ENCODE assay signal across 16 cellular contexts in the genomic region with DNA sequence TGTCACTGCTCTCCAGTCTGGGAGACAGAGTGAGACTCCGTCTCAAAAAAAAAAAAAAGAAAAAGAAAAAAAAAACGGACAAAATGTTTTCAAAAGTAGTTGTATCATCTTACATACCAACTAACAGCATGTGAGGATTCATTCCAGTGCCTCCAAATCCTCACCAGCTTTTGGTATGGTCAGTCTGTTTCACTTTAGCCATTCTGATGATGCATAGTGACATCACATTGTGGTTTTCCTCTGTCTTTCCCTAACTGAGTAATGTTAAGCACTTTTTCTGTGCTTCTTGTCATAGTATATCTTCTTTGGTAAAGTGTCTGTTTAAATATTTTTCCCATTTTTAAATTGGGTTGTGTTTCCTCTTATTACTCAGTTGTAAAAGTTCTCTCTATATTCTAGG.
DNase-seq lines count a peak whose midpoint lies in the region; ATAC-seq and TF ChIP-seq lines count a peak whose summit lies in the region.
"Had no signal": no experiment of that assay in that cellular context is flagged by ENCODE, and none has a peak within 500 bp of the region (broad histone marks: within the 10 kb centered on the region; RNA-seq: fewer than 3 reads in every experiment).

No MANE protein-coding gene starts in this region.

- DNase-seq in AG09309 (ENCODE audit: low read depth) (peak; percentile 52), HT1080 (ENCODE audit: low read depth) (peak; percentile 94), astrocyte of the hippocampus (ENCODE audit: low read depth, low spot score) (peak; percentile 33), hepatic stellate cell (ENCODE audit: low spot score) (peak; percentile 33), GF-D8 (lab: John Stamatoyannopoulos, UW) (no peak), putamen (ENCODE audit: low spot score) (no peak)
- DNase-seq in stimulated activated CD4-positive, alpha-beta T cell treated with anti-CD3 and anti-CD28 coated beads, Interleukin-4, amount 100 ng/mL, for 24 hours = no peak
- DNase-seq: activated CD4-positive, alpha-beta memory T cell treated with anti-CD3 and anti-CD28 coated beads for 36 hours; activated naive CD4-positive, alpha-beta T cell treated with Interleukin-2 at 50 U/mL for 16 hours; GDM1; NCI-H345; pancreas; RPMI8226 had no signal

- H3K4me3 ChIP-seq in AG09309 (ENCODE audit: control insufficient read depth, low read depth, low read length) = no peak overlapping the region
- H3K4me3 ChIP-seq: coronary artery, lung, pancreas had no signal

- no peak for ATAC-seq in HG03432 (IDR thresholded peaks at IDR 0.05; ENCODE audit: unreplicated experiment)
- ATAC-seq: pancreas had no signal

- no peak for TF ChIP-seq CTCF in AG09309 (IDR thresholded peaks at IDR 0.05; ENCODE audit: control insufficient read depth, insufficient read depth, low read depth, low read length, missing control alignments)

Comparison
In these comparisons a context has a peak if more than half of its experiments do, and no peak if none do; other contexts are left out.
1. DNase-seq: peak in AG09309 (single experiment), HT1080 (single experiment), astrocyte of the hippocampus (single experiment) and hepatic stellate cell (single experiment); none in GF-D8 (single experiment), stimulated activated CD4-positive, alpha-beta T cell treated with anti-CD3 and anti-CD28 coated beads, Interleukin-4, amount 100 ng/mL, for 24 hours (single experiment) and putamen (single experiment).